19 cellular contexts compared by ENCODE assay signal in the genomic region with DNA sequence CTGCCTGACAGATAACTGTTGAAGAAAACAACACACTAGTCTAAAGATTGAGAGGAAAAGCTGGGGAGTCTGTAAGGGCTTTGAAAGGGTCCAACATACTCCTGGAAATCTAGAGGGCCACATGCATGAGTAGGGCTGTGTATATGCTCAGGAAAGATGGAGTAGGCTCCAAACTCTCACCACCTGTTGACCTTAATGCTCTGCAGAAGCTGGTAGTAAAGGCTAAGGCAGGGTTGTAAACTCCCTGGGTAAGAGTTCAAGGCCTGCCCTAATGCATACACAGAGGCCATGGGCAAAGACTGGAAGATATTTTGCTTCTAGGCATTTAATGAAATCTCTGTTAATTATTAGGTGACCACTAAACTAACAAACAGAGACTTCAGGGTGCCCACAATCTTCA. TPM values are rescaled to one million over a fixed set of nuclear protein-coding genes. Genes with fewer than 3 reads are reported as not detected.
DNase-seq lines count a peak whose midpoint lies in the region; ATAC-seq, FAIRE-seq and TF ChIP-seq lines count a peak whose summit lies in the region.
"Had no signal": no experiment of that assay in that cellular context is flagged by ENCODE, and none has a peak within 500 bp of the region (broad histone marks: within the 10 kb centered on the region; RNA-seq: fewer than 3 reads in every experiment).

No MANE protein-coding gene starts in this region.

- intact Hi-C loops in OCI-LY7 (cut with micrococcal nuclease; ENCODE audit: unreplicated experiment), result no loop called here

- H3K9ac ChIP-seq in OCI-LY1 (ENCODE audit: low read length), result no peak overlapping the region

- H3K36me3 ChIP-seq in OCI-LY1 (ENCODE audit: insufficient read depth, low read length) (peaks cover 46% of the 10 kb centered on the region), small intestine (ENCODE audit: control insufficient read depth in 2 of 2, insufficient read depth in 2 of 2, low read length in 2 of 2) (no peaks in the 10 kb centered on the region), OCI-LY7 (ENCODE audit: insufficient read depth, low read length) (peaks cover 47% of the 10 kb centered on the region)
- H3K36me3 ChIP-seq: left lung had no signal

- TF ChIP-seq CTCF in OCI-LY1 (IDR thresholded peaks at IDR 0.05; ENCODE audit: low read length), result no peak
- TF ChIP-seq CTCF in OCI-LY7 (conservative IDR thresholded peaks at IDR 0.05; ENCODE audit: low read length), result no peak
- TF ChIP-seq CTCF in WTC11 (IDR thresholded peaks at IDR 0.05), result no peak

- H3K4me3 Mint-ChIP-seq in activated naive CD8-positive, alpha-beta T cell, result no peak overlapping the region
- no peak overlapping the region for H3K4me3 Mint-ChIP-seq in activated naive CD8-positive, alpha-beta T cell treated with anti-CD3 and anti-CD28 coated beads for 36 hours
- H3K4me3 Mint-ChIP-seq in WTC11, result no peak overlapping the region
- H3K4me3 Mint-ChIP-seq: brain; stimulated activated naive CD8-positive, alpha-beta T cell treated with anti-CD3 and anti-CD28 coated beads, Interleukin-15, amount 100 ng/mL, for 72 hours had no signal

- H3K4me3 ChIP-seq in OCI-LY1 (ENCODE audit: low read depth, low read length, poor library complexity, severe bottlenecking), result no peak overlapping the region
- no peak overlapping the region for H3K4me3 ChIP-seq in small intestine (ENCODE audit: low read depth in 1 of 2, low read length in 2 of 2)
- H3K4me3 ChIP-seq in OCI-LY7 (ENCODE audit: low read depth, low read length, poor library complexity, severe bottlenecking), result no peak overlapping the region
- H3K4me3 ChIP-seq: dorsolateral prefrontal cortex, left lung had no signal

- H2AFZ ChIP-seq in OCI-LY1 (ENCODE audit: low read length) (no peak overlapping the region), OCI-LY7 (ENCODE audit: low read length) (no peak overlapping the region)

- no peaks in the 10 kb centered on the region for H3F3A ChIP-seq in OCI-LY1 (ENCODE audit: insufficient read depth, low read length)

- FAIRE-seq in small intestine (lab: Jason Lieb, UNC), result no peak
- FAIRE-seq: endothelial cell of umbilical vein had no signal

- H3K4me2 ChIP-seq in OCI-LY1 (ENCODE audit: low read length) (no peak overlapping the region), OCI-LY7 (ENCODE audit: low read length) (no peak overlapping the region)

- H3K9me2 ChIP-seq in OCI-LY1 (ENCODE audit: low read depth, low read length) (no peaks in the 10 kb centered on the region), OCI-LY7 (ENCODE audit: insufficient read depth, low read length) (no peaks in the 10 kb centered on the region)

- H3K27me3 ChIP-seq in OCI-LY1 (ENCODE audit: insufficient read depth, low read length) (no peaks in the 10 kb centered on the region), small intestine (ENCODE audit: control insufficient read depth in 2 of 2, insufficient read depth in 2 of 2, low read length in 2 of 2) (no peaks in the 10 kb centered on the region)
- H3K27me3 ChIP-seq: dorsolateral prefrontal cortex, left lung had no signal

- POLR2A ChIA-PET in OCI-LY7 (lab: Charles Lee) (no interaction called here), WTC11 (lab: Charles Lee) (no interaction called here)

- peak overlapping the region; percentile 17 for H3K27ac Mint-ChIP-seq in activated naive CD8-positive, alpha-beta T cell
- no peak overlapping the region for H3K27ac Mint-ChIP-seq in activated naive CD8-positive, alpha-beta T cell treated with anti-CD3 and anti-CD28 coated beads for 36 hours
- H3K27ac Mint-ChIP-seq in WTC11, result no peak overlapping the region; the same call in 1 of the 2 replicates
- H3K27ac Mint-ChIP-seq: brain; stimulated activated naive CD8-positive, alpha-beta T cell treated with anti-CD3 and anti-CD28 coated beads, Interleukin-15, amount 100 ng/mL, for 72 hours had no signal

- peaks cover 100% of the 10 kb centered on the region for H3K79me2 ChIP-seq in OCI-LY1 (ENCODE audit: insufficient read depth, low read length)
- peaks cover 99% of the 10 kb centered on the region for H3K79me2 ChIP-seq in OCI-LY7 (ENCODE audit: insufficient read depth, low read depth, low read length)

- no peaks in the 10 kb centered on the region for H3K27me3 Mint-ChIP-seq in activated naive CD8-positive, alpha-beta T cell
- H3K27me3 Mint-ChIP-seq in activated naive CD8-positive, alpha-beta T cell treated with anti-CD3 and anti-CD28 coated beads for 36 hours, result no peaks in the 10 kb centered on the region
- H3K27me3 Mint-ChIP-seq in WTC11 (ENCODE audit: low read depth), result no peaks in the 10 kb centered on the region
- H3K27me3 Mint-ChIP-seq: brain; stimulated activated naive CD8-positive, alpha-beta T cell treated with anti-CD3 and anti-CD28 coated beads, Interleukin-15, amount 100 ng/mL, for 72 hours had no signal

- H4K20me1 ChIP-seq in OCI-LY1 (ENCODE audit: insufficient read depth, low read length), result 0 out of 2 replicates have a peak, but pooled peaks cover 3% of the 10 kb centered on the region
- peaks cover 20% of the 10 kb centered on the region for H4K20me1 ChIP-seq in OCI-LY7 (ENCODE audit: insufficient read depth, low read length)

- peak overlapping the region; percentile 23 for H3K27ac ChIP-seq in OCI-LY1 (ENCODE audit: low read depth, low read length, poor library complexity, severe bottlenecking)
- H3K27ac ChIP-seq in small intestine (ENCODE audit: low read depth in 1 of 2, low read length in 1 of 2), result no peak overlapping the region
- no peak overlapping the region for H3K27ac ChIP-seq in OCI-LY7 (ENCODE audit: low read depth, low read length, poor library complexity, severe bottlenecking)
- H3K27ac ChIP-seq: left lung, VCaP had no signal

- peaks cover 49% of the 10 kb centered on the region for H3K4me1 ChIP-seq in OCI-LY1 (ENCODE audit: insufficient read depth, low read length, severe bottlenecking)
- no peaks in the 10 kb centered on the region for H3K4me1 ChIP-seq in small intestine (ENCODE audit: control insufficient read depth in 2 of 2, insufficient read depth in 1 of 2, low read depth in 1 of 2, low read length in 1 of 2)
- H3K4me1 ChIP-seq in OCI-LY7 (ENCODE audit: insufficient read depth, low read length, poor library complexity, severe bottlenecking), result peaks cover 27% of the 10 kb centered on the region

- no TSS peak for BruUV-seq in OCI-LY7 (replicated peaks; lab: Mats Ljungman, UMichigan)

- H3K9me3 Mint-ChIP-seq in activated naive CD8-positive, alpha-beta T cell (ENCODE audit: low read depth), result peaks cover 14% of the 10 kb centered on the region
- peaks cover 21% of the 10 kb centered on the region for H3K9me3 Mint-ChIP-seq in activated naive CD8-positive, alpha-beta T cell treated with anti-CD3 and anti-CD28 coated beads for 36 hours
- peaks cover 22% of the 10 kb centered on the region for H3K9me3 Mint-ChIP-seq in WTC11

- DNase-seq in activated naive CD8-positive, alpha-beta T cell treated with anti-CD3 and anti-CD28 coated beads for 36 hours, result no peak
- DNase-seq in erythroblast (lab: John Stamatoyannopoulos, UW) (peak; percentile 46 to 66), small intestine (no peak), OCI-LY7 (ENCODE audit: low spot score) (no peak), WTC11 (ENCODE audit: low spot score) (no peak)
- no peak for DNase-seq in stimulated activated CD4-positive, alpha-beta T cell treated with anti-CD3 and anti-CD28 coated beads, Interleukin-2, amount 100 ng/mL, for 24 hours
- DNase-seq: activated CD4-positive, alpha-beta T cell treated with anti-CD3 and anti-CD28 coated beads, Interleukin-2, amount 50 U/mL, for 1 hour; DMS79 treated with DMSO at 0.1 percent for 48 hours; dorsolateral prefrontal cortex; Kasumi-1; OCI-M1; Right ventricle myocardium superior; stimulated activated naive CD8-positive, alpha-beta T cell treated with anti-CD3 and anti-CD28 coated beads, Interleukin-15, amount 100 ng/mL, for 72 hours had no signal

- peaks cover 17% of the 10 kb centered on the region for H3K36me3 Mint-ChIP-seq in activated naive CD8-positive, alpha-beta T cell
- peaks cover 50% of the 10 kb centered on the region for H3K36me3 Mint-ChIP-seq in activated naive CD8-positive, alpha-beta T cell treated with anti-CD3 and anti-CD28 coated beads for 36 hours
- H3K36me3 Mint-ChIP-seq in WTC11, result peaks cover 18% of the 10 kb centered on the region

- H3K9me3 ChIP-seq in OCI-LY1 (ENCODE audit: low read length), result peaks cover 12% of the 10 kb centered on the region
- peaks cover 1% of the 10 kb centered on the region for H3K9me3 ChIP-seq in small intestine (ENCODE audit: control insufficient read depth, low read depth)
- H3K9me3 ChIP-seq in OCI-LY7 (ENCODE audit: low read length), result peaks cover 31% of the 10 kb centered on the region

- CTCF ChIA-PET in OCI-LY7 (lab: Charles Lee; ENCODE audit: unreplicated experiment), result no interaction called here
- CTCF ChIA-PET in WTC11 (lab: Charles Lee), result no interaction called here

- ATAC-seq in WTC11, result no peak
- ATAC-seq: left lung; stimulated activated naive CD8-positive, alpha-beta T cell treated with anti-CD3 and anti-CD28 coated beads, Interleukin-15, amount 100 ng/mL, for 72 hours had no signal

- TF ChIP-seq POLR2A in erythroblast (IDR thresholded peaks at IDR 0.05; ENCODE audit: low read length), result no peak

- H3K4me1 Mint-ChIP-seq in activated naive CD8-positive, alpha-beta T cell (ENCODE audit: low read depth), result peaks cover 74% of the 10 kb centered on the region
- H3K4me1 Mint-ChIP-seq in activated naive CD8-positive, alpha-beta T cell treated with anti-CD3 and anti-CD28 coated beads for 36 hours, result peaks cover 58% of the 10 kb centered on the region
- peaks cover 31% of the 10 kb centered on the region for H3K4me1 Mint-ChIP-seq in WTC11

TF ChIP-seq in WTC11, 78 proteins besides CTCF, POLR2A, EP300 and RAD21 (continues in another document):
- no peak for TF ChIP-seq TEAD1 (CRISPR knock-in tag; IDR thresholded peaks at IDR 0.05)
- TF ChIP-seq, protein P1, sequence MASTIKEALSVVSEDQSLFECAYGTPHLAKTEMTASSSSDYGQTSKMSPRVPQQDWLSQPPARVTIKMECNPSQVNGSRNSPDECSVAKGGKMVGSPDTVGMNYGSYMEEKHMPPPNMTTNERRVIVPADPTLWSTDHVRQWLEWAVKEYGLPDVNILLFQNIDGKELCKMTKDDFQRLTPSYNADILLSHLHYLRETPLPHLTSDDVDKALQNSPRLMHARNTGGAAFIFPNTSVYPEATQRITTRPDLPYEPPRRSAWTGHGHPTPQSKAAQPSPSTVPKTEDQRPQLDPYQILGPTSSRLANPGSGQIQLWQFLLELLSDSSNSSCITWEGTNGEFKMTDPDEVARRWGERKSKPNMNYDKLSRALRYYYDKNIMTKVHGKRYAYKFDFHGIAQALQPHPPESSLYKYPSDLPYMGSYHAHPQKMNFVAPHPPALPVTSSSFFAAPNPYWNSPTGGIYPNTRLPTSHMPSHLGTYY (CRISPR knock-in tag; IDR thresholded peaks at IDR 0.05), result no peak
- no peak for TF ChIP-seq TEAD4 (CRISPR knock-in tag; IDR thresholded peaks at IDR 0.05)
- TF ChIP-seq ETV6 (CRISPR knock-in tag; IDR thresholded peaks at IDR 0.05), result no peak

RNA-seq across cellular contexts. Expression of a gene that starts 40.7 kb away (rescaled TPM):
- 10 to 100 TPM; 51.2 to 54.0 TPM for total RNA-seq in activated naive CD8-positive, alpha-beta T cell treated with anti-CD3 and anti-CD28 coated beads for 36 hours
- polyA plus RNA-seq in small intestine, result 10 to 100 TPM; 13.7 to 17.3 (median 16.3) TPM
- total RNA-seq in OCI-LY7 (2014; rRNA removed; shearing (Covaris generic)), result 45.0 and 45.6 TPM in 2 replicates
- total RNA-seq in OCI-LY7 (2022) (98.1 and 106 TPM in 2 replicates), WTC11 (2021) (8.7 to 15.0 TPM (median 9.3 TPM) in 3 replicates)

Comparison
In these comparisons a context has a peak if more than half of its experiments do, and no peak if none do; other contexts are left out.
1. DNase-seq: peak in erythroblast (2 of 2); none in activated naive CD8-positive, alpha-beta T cell treated with anti-CD3 and anti-CD28 coated beads for 36 hours (single experiment), small intestine (single experiment), OCI-LY7 (single experiment), WTC11 (single experiment) and stimulated activated CD4-positive, alpha-beta T cell treated with anti-CD3 and anti-CD28 coated beads, Interleukin-2, amount 100 ng/mL, for 24 hours (0 of 2).